In genomic region chr21:39182484-39183271, GRCh38 we compare ENCODE assay signal across 8 cellular contexts. TPM values are rescaled to one million over a fixed set of nuclear protein-coding genes. Genes with fewer than 3 reads are reported as not detected.
DNase-seq lines count a peak whose midpoint lies in the region; ATAC-seq and TF ChIP-seq lines count a peak whose summit lies in the region.

No MANE protein-coding gene starts in this region.

- ATAC-seq in HG03095 (IDR thresholded peaks at IDR 0.05; ENCODE audit: unreplicated experiment) (peak; percentile 24), omental fat pad (ENCODE audit: low FRiP score) (peak; percentile 28)

- TF ChIP-seq CTCF in WI38 (IDR thresholded peaks at IDR 0.05; ENCODE audit: low read depth, low read length) (no peak), fibroblast of the aortic adventitia (IDR thresholded peaks at IDR 0.05; ENCODE audit: insufficient read depth, low read length) (no peak), omental fat pad (IDR thresholded peaks at IDR 0.05) (no peak)

- DNase-seq in NCI-H82 (lab: John Stamatoyannopoulos, UW) (peak; percentile 52), NCI-H82 treated with DMSO at 0.1 percent for 48 hours (lab: John Stamatoyannopoulos, UW; ENCODE audit: unreplicated experiment) (no peak), fibroblast of the aortic adventitia (ENCODE audit: low read depth) (peak; percentile 33), omental fat pad (ENCODE audit: low spot score) (no peak), iPS-NIHi7 (ENCODE audit: extremely low spot score) (no peak), hepatic stellate cell (ENCODE audit: low spot score) (no peak)

- H3K4me3 ChIP-seq in WI38 (ENCODE audit: low read depth, low read length) (peak overlapping the region; percentile 89), fibroblast of the aortic adventitia (ENCODE audit: low read depth, low read length) (peak overlapping the region; percentile 98)

RNA-seq across cellular contexts. Expression of gene PSMG1, which starts 0.6 kb away (rescaled TPM):
- 13.3 and 91.1 TPM in 2 replicates for total RNA-seq in fibroblast of the aortic adventitia (ENCODE audit: low replicate concordance)
- 10 to 100 TPM; 17.5 to 42.0 (median 26.4) TPM for total RNA-seq in omental fat pad

Comparison
In these comparisons a context has a peak if more than half of its experiments do, and no peak if none do; other contexts are left out.
1. DNase-seq: peak in NCI-H82 (single experiment) and fibroblast of the aortic adventitia (single experiment); none in NCI-H82 treated with DMSO at 0.1 percent for 48 hours (single experiment), omental fat pad (single experiment), iPS-NIHi7 (single experiment) and hepatic stellate cell (single experiment).